Comparison of ENCODE assay signal across 1 cellular context in the genomic region with DNA sequence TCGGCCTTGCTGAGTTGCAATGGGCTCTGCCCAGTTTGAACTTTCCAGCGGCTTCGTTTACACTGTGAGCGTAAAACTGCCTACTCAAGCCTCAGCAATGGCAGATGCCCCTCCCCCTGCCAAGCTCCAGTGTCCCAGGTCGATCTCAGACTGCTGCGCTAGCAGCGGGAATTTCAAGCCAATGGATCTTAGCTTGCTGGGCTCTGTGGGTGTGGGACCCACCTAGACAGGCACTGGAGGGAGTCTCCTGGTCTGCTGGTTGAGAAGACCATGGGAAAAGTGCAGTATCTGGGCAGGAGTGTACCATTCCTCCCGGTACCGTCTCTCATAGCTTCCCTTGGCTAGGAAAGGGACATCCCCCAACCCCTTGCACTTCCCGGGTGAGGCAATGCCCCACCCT.
TF ChIP-seq lines count a peak whose summit lies in the region.

No MANE protein-coding gene starts in this region.

TF ChIP-seq in GM23338, 12 proteins besides CTCF, POLR2A, EP300 and RAD21 (continued from another document):
- TF ChIP-seq, protein P1, sequence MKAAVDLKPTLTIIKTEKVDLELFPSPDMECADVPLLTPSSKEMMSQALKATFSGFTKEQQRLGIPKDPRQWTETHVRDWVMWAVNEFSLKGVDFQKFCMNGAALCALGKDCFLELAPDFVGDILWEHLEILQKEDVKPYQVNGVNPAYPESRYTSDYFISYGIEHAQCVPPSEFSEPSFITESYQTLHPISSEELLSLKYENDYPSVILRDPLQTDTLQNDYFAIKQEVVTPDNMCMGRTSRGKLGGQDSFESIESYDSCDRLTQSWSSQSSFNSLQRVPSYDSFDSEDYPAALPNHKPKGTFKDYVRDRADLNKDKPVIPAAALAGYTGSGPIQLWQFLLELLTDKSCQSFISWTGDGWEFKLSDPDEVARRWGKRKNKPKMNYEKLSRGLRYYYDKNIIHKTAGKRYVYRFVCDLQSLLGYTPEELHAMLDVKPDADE (IDR thresholded peaks at IDR 0.05), result no peak
- no peak for TF ChIP-seq ZNF114 (CRISPR knock-in tag; IDR thresholded peaks at IDR 0.05)
- no peak for TF ChIP-seq CREB1 (CRISPR knock-in tag; IDR thresholded peaks at IDR 0.05; ENCODE audit: low read depth)
- TF ChIP-seq JUNB (IDR thresholded peaks at IDR 0.05; ENCODE audit: unreplicated experiment), result no peak
- TF ChIP-seq ZNF331 (CRISPR knock-in tag; IDR thresholded peaks at IDR 0.05; ENCODE audit: low read depth), result no peak
- TF ChIP-seq, protein P2, sequence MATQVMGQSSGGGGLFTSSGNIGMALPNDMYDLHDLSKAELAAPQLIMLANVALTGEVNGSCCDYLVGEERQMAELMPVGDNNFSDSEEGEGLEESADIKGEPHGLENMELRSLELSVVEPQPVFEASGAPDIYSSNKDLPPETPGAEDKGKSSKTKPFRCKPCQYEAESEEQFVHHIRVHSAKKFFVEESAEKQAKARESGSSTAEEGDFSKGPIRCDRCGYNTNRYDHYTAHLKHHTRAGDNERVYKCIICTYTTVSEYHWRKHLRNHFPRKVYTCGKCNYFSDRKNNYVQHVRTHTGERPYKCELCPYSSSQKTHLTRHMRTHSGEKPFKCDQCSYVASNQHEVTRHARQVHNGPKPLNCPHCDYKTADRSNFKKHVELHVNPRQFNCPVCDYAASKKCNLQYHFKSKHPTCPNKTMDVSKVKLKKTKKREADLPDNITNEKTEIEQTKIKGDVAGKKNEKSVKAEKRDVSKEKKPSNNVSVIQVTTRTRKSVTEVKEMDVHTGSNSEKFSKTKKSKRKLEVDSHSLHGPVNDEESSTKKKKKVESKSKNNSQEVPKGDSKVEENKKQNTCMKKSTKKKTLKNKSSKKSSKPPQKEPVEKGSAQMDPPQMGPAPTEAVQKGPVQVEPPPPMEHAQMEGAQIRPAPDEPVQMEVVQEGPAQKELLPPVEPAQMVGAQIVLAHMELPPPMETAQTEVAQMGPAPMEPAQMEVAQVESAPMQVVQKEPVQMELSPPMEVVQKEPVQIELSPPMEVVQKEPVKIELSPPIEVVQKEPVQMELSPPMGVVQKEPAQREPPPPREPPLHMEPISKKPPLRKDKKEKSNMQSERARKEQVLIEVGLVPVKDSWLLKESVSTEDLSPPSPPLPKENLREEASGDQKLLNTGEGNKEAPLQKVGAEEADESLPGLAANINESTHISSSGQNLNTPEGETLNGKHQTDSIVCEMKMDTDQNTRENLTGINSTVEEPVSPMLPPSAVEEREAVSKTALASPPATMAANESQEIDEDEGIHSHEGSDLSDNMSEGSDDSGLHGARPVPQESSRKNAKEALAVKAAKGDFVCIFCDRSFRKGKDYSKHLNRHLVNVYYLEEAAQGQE (IDR thresholded peaks at IDR 0.05; ENCODE audit: unreplicated experiment), result no peak
TF ChIP-seq in GM23338: peak in this region for 0.
